ENCODE assay signal across 13 cellular contexts in genomic region chr12:48812389-48812788, GRCh38. TPM values are rescaled to one million over a fixed set of nuclear protein-coding genes. Genes with fewer than 3 reads are reported as not detected.
DNase-seq lines count a peak whose midpoint lies in the region; TF ChIP-seq lines count a peak whose summit lies in the region.
"Had no signal": no experiment of that assay in that cellular context is flagged by ENCODE, and none has a peak within 500 bp of the region (broad histone marks: within the 10 kb centered on the region; RNA-seq: fewer than 3 reads in every experiment).

No MANE protein-coding gene starts in this region.

- no peak overlapping the region for H4K91ac ChIP-seq in trophoblast cell (ENCODE audit: low read depth, low read length)

- TF ChIP-seq CTCF in A673 (conservative IDR thresholded peaks at IDR 0.05; ENCODE audit: low read depth, low read length), result no peak

- H2AK5ac ChIP-seq in trophoblast cell (ENCODE audit: low read length), result no peak overlapping the region

- peaks cover 19% of the 10 kb centered on the region for H3K79me1 ChIP-seq in trophoblast cell (ENCODE audit: low read length)

- H3K23ac ChIP-seq in trophoblast cell (ENCODE audit: low read length), result no peak overlapping the region

- WGBS in trophoblast cell (ENCODE audit: extremely low coverage, insufficient coverage, insufficient read length), result no CpG with 5 or more reads among the region's 2 CpGs

- POLR2A ChIA-PET in A673 (lab: Charles Lee; ENCODE audit: low non-redundant PET), result no interaction called here

- H3K79me2 ChIP-seq in trophoblast cell (ENCODE audit: control insufficient read depth, insufficient read depth, low read length, poor library complexity), result peaks cover 11% of the 10 kb centered on the region

- peaks cover 25% of the 10 kb centered on the region for H3K4me1 Mint-ChIP-seq in activated CD4-positive, alpha-beta T cell treated with anti-CD3 and anti-CD28 coated beads, Interleukin-2, amount 10 ng/mL, durations not matched to agents 24 days and 14 days
- peaks cover 15% of the 10 kb centered on the region for H3K4me1 Mint-ChIP-seq in activated T-helper 1 cell treated with anti-CD3 and anti-CD28 coated beads, Interleukin-12 subunit alpha, Interleukin-12 subunit beta, Interleukin-2, Interleukin-4 antibody, amounts not matched to agents 30 ng/mL and 10 ng/mL and 1 ng/mL, durations not matched to agents 14 hours and 24 hours and 36 hours (ENCODE audit: low read depth)

- CTCF ChIA-PET in A673 (lab: Charles Lee), result interaction anchor here (0.5 kb wide), 1 partner anchor 40 kb away, joined by 3 read pairs; the partner anchor contains the start of gene DDX23

- H3K27ac ChIP-seq in trophoblast cell (ENCODE audit: low read depth, low read length), result no peak overlapping the region
- H3K27ac ChIP-seq in A673 (ENCODE audit: low read depth, low read length, poor library complexity, severe bottlenecking), result no peak overlapping the region
- H3K27ac ChIP-seq: prostate gland had no signal

- no peak overlapping the region for H3K27ac Mint-ChIP-seq in activated CD4-positive, alpha-beta T cell treated with anti-CD3 and anti-CD28 coated beads, Interleukin-2, amount 10 ng/mL, durations not matched to agents 24 days and 14 days
- H3K27ac Mint-ChIP-seq in activated T-helper 1 cell treated with anti-CD3 and anti-CD28 coated beads, Interleukin-12 subunit alpha, Interleukin-12 subunit beta, Interleukin-2, Interleukin-4 antibody, amounts not matched to agents 30 ng/mL and 10 ng/mL and 1 ng/mL, durations not matched to agents 14 hours and 24 hours and 36 hours, result peak overlapping the region; percentile 8

- H2BK120ac ChIP-seq in trophoblast cell (ENCODE audit: insufficient read depth, low read length, poor library complexity), result no peak overlapping the region

- no peak overlapping the region for H3K4ac ChIP-seq in trophoblast cell (ENCODE audit: low read depth, low read length)

- no peaks in the 10 kb centered on the region for H3K9me3 ChIP-seq in trophoblast cell (ENCODE audit: insufficient read depth, low read depth, low read length)
- H3K9me3 ChIP-seq in A673 (ENCODE audit: low read depth, low read length, poor library complexity, severe bottlenecking), result no peaks in the 10 kb centered on the region
- H3K9me3 ChIP-seq: prostate gland had no signal

- no peak overlapping the region for H3K18ac ChIP-seq in trophoblast cell (ENCODE audit: low read length)

- no peaks in the 10 kb centered on the region for H3K9me3 Mint-ChIP-seq in activated CD4-positive, alpha-beta T cell treated with anti-CD3 and anti-CD28 coated beads, Interleukin-2, amount 10 ng/mL, durations not matched to agents 24 days and 14 days
- H3K9me3 Mint-ChIP-seq in activated T-helper 1 cell treated with anti-CD3 and anti-CD28 coated beads, Interleukin-12 subunit alpha, Interleukin-12 subunit beta, Interleukin-2, Interleukin-4 antibody, amounts not matched to agents 30 ng/mL and 10 ng/mL and 1 ng/mL, durations not matched to agents 14 hours and 24 hours and 36 hours, result no peaks in the 10 kb centered on the region

- H3K27me3 ChIP-seq in trophoblast cell (ENCODE audit: insufficient read depth, low read length) (no peaks in the 10 kb centered on the region), A673 (replicated peaks; ENCODE audit: insufficient read depth, low read depth, low read length, poor library complexity) (no peaks in the 10 kb centered on the region)

- no peak overlapping the region for H3K14ac ChIP-seq in trophoblast cell (ENCODE audit: low read length)

- H3K4me3 Mint-ChIP-seq in activated CD4-positive, alpha-beta T cell treated with anti-CD3 and anti-CD28 coated beads, Interleukin-2, amount 10 ng/mL, durations not matched to agents 24 days and 14 days, result peak overlapping the region; percentile 6
- H3K4me3 Mint-ChIP-seq in activated T-helper 1 cell treated with anti-CD3 and anti-CD28 coated beads, Interleukin-12 subunit alpha, Interleukin-12 subunit beta, Interleukin-2, Interleukin-4 antibody, amounts not matched to agents 30 ng/mL and 10 ng/mL and 1 ng/mL, durations not matched to agents 14 hours and 24 hours and 36 hours, result peak overlapping the region; percentile 52

- H2AFZ ChIP-seq in trophoblast cell (ENCODE audit: insufficient read depth, low read length, poor library complexity), result no peak overlapping the region

- H3K36me3 Mint-ChIP-seq in activated CD4-positive, alpha-beta T cell treated with anti-CD3 and anti-CD28 coated beads, Interleukin-2, amount 10 ng/mL, durations not matched to agents 24 days and 14 days (ENCODE audit: low read depth), result peaks cover 4% of the 10 kb centered on the region
- no peaks in the 10 kb centered on the region for H3K36me3 Mint-ChIP-seq in activated T-helper 1 cell treated with anti-CD3 and anti-CD28 coated beads, Interleukin-12 subunit alpha, Interleukin-12 subunit beta, Interleukin-2, Interleukin-4 antibody, amounts not matched to agents 30 ng/mL and 10 ng/mL and 1 ng/mL, durations not matched to agents 14 hours and 24 hours and 36 hours (ENCODE audit: low read depth)

- no peak overlapping the region for H4K12ac ChIP-seq in trophoblast cell (ENCODE audit: low read depth, low read length)

- H3K36me3 ChIP-seq in trophoblast cell (ENCODE audit: control insufficient read depth in 1 of 2, insufficient read depth in 2 of 2, low read length in 2 of 2) (no peaks in the 10 kb centered on the region), A673 (ENCODE audit: insufficient read depth, low read length, poor library complexity, severe bottlenecking) (no peaks in the 10 kb centered on the region)
- H3K36me3 ChIP-seq: prostate gland had no signal

- no peak for DNase-seq in activated CD4-positive, alpha-beta T cell treated with anti-CD3 and anti-CD28 coated beads, Interleukin-2, amount 10 ng/mL, durations not matched to agents 24 days and 14 days
- no peak for DNase-seq in activated CD4-positive, alpha-beta T cell treated with anti-CD3 and anti-CD28 coated beads, Interleukin-2, amount 50 U/mL, for 48 hours
- DNase-seq in activated T-helper 1 cell treated with anti-CD3 and anti-CD28 coated beads, Interleukin-12 subunit alpha, Interleukin-12 subunit beta, Interleukin-2, Interleukin-4 antibody, amounts not matched to agents 30 ng/mL and 10 ng/mL and 1 ng/mL, durations not matched to agents 14 hours and 24 hours and 36 hours (ENCODE audit: low spot score), result no peak
- DNase-seq in islet precursor cell, result peak; percentile 56
- DNase-seq in trophoblast cell, result no peak
- DNase-seq in retina, result no peak
- DNase-seq in A673 (ENCODE audit: low spot score), result no peak
- DNase-seq in stimulated activated CD4-positive, alpha-beta T cell treated with anti-CD3 and anti-CD28 coated beads, Interleukin-2, amount 100 ng/mL, for 48 hours, result no peak
- DNase-seq: activated CD4-positive, CD25-positive, alpha-beta regulatory T cell; activated CD8-positive, alpha-beta memory T cell treated with anti-CD3 and anti-CD28 coated beads, Interleukin-2, amount 50 U/mL, for 4 hours; NCI-H146; NCI-H510A had no signal

- no peak overlapping the region for H3K4me2 ChIP-seq in trophoblast cell (ENCODE audit: low read length)

- no peak overlapping the region for H3K4me3 ChIP-seq in trophoblast cell (ENCODE audit: low read depth, low read length)
- no peak overlapping the region for H3K4me3 ChIP-seq in A673 (ENCODE audit: low read depth, low read length, poor library complexity, severe bottlenecking)
- H3K4me3 ChIP-seq: prostate gland had no signal

- peak overlapping the region; percentile 14 for H2BK12ac ChIP-seq in trophoblast cell (ENCODE audit: low read length)

- H3K9ac ChIP-seq in trophoblast cell (ENCODE audit: low read length), result no peak overlapping the region

- peaks cover 6 to 11% of the 10 kb centered on the region in 2 experiments for H3K4me1 ChIP-seq in trophoblast cell (ENCODE audit: control insufficient read depth in 1 of 2, insufficient read depth in 2 of 2, low read length in 2 of 2)
- peaks cover 16% of the 10 kb centered on the region for H3K4me1 ChIP-seq in A673 (ENCODE audit: insufficient read depth, low read length, poor library complexity, severe bottlenecking)

- no peak overlapping the region for H2BK5ac ChIP-seq in trophoblast cell (ENCODE audit: low read depth, low read length, poor library complexity)

- no peak overlapping the region for H4K8ac ChIP-seq in trophoblast cell (ENCODE audit: low read depth, low read length)

- peaks cover 15% of the 10 kb centered on the region for H3K27me3 Mint-ChIP-seq in activated CD4-positive, alpha-beta T cell treated with anti-CD3 and anti-CD28 coated beads, Interleukin-2, amount 10 ng/mL, durations not matched to agents 24 days and 14 days
- H3K27me3 Mint-ChIP-seq in activated T-helper 1 cell treated with anti-CD3 and anti-CD28 coated beads, Interleukin-12 subunit alpha, Interleukin-12 subunit beta, Interleukin-2, Interleukin-4 antibody, amounts not matched to agents 30 ng/mL and 10 ng/mL and 1 ng/mL, durations not matched to agents 14 hours and 24 hours and 36 hours (ENCODE audit: insufficient read depth), result peaks cover 6% of the 10 kb centered on the region

- BruUV-seq in A673 (replicated peaks; lab: Mats Ljungman, UMichigan), result no TSS peak

- intact Hi-C loops in activated CD4-positive, alpha-beta T cell treated with anti-CD3 and anti-CD28 coated beads, Interleukin-2, amount 10 ng/mL, durations not matched to agents 24 days and 14 days (cut with micrococcal nuclease), result loop anchor here (10.0 kb wide), 1 partner anchor 628 kb away; the partner anchor contains the start of gene CCDC184
- intact Hi-C loops in activated T-helper 1 cell treated with anti-CD3 and anti-CD28 coated beads, Interleukin-12 subunit alpha, Interleukin-12 subunit beta, Interleukin-2, Interleukin-4 antibody, amounts not matched to agents 30 ng/mL and 10 ng/mL and 1 ng/mL, durations not matched to agents 14 hours and 24 hours and 36 hours (cut with micrococcal nuclease), result loop anchor here (10.0 kb wide), 1 partner anchor 708 kb away; the partner anchor contains the start of gene SENP1
- intact Hi-C loops in A673 (cut with micrococcal nuclease; ENCODE audit: unreplicated experiment), result no loop called here

RNA-seq across cellular contexts. Expression of gene CACNB3, which starts 5.9 kb away (rescaled TPM):
- total RNA-seq in activated CD4-positive, alpha-beta T cell treated with anti-CD3 and anti-CD28 coated beads, Interleukin-2, amount 10 ng/mL, durations not matched to agents 24 days and 14 days, result 9.9 and 11.2 TPM in 2 replicates
- 11.4 and 13.1 TPM in 2 replicates for total RNA-seq in activated T-helper 1 cell treated with anti-CD3 and anti-CD28 coated beads, Interleukin-12 subunit alpha, Interleukin-12 subunit beta, Interleukin-2, Interleukin-4 antibody, amounts not matched to agents 30 ng/mL and 10 ng/mL and 1 ng/mL, durations not matched to agents 14 hours and 24 hours and 36 hours
- 36.8 and 42.6 TPM in 2 replicates for polyA plus RNA-seq in trophoblast cell (2013)
- 23.8 and 32.4 TPM in 2 replicates for total RNA-seq in A673 (2021)

RNA-seq across cellular contexts. Expression of gene ADCY6, which starts 23.5 kb away (rescaled TPM):
- total RNA-seq in activated CD4-positive, alpha-beta T cell treated with anti-CD3 and anti-CD28 coated beads, Interleukin-2, amount 10 ng/mL, durations not matched to agents 24 days and 14 days, result 0.14 and 0.73 TPM in 2 replicates
- 0.32 and 0.78 TPM in 2 replicates for total RNA-seq in activated T-helper 1 cell treated with anti-CD3 and anti-CD28 coated beads, Interleukin-12 subunit alpha, Interleukin-12 subunit beta, Interleukin-2, Interleukin-4 antibody, amounts not matched to agents 30 ng/mL and 10 ng/mL and 1 ng/mL, durations not matched to agents 14 hours and 24 hours and 36 hours
- polyA plus RNA-seq in trophoblast cell (2013), result 20.9 and 22.1 TPM in 2 replicates
- 6.8 and 12.8 TPM in 2 replicates for total RNA-seq in A673 (2021)

RNA-seq across cellular contexts. Expression of gene DDX23, which starts 39.6 kb away (rescaled TPM):
- 122 and 126 TPM in 2 replicates for total RNA-seq in activated CD4-positive, alpha-beta T cell treated with anti-CD3 and anti-CD28 coated beads, Interleukin-2, amount 10 ng/mL, durations not matched to agents 24 days and 14 days
- total RNA-seq in activated T-helper 1 cell treated with anti-CD3 and anti-CD28 coated beads, Interleukin-12 subunit alpha, Interleukin-12 subunit beta, Interleukin-2, Interleukin-4 antibody, amounts not matched to agents 30 ng/mL and 10 ng/mL and 1 ng/mL, durations not matched to agents 14 hours and 24 hours and 36 hours, result 120 and 127 TPM in 2 replicates
- 67.7 and 72.6 TPM in 2 replicates for polyA plus RNA-seq in trophoblast cell (2013)
- 111 and 135 TPM in 2 replicates for total RNA-seq in A673 (2021)

RNA-seq across cellular contexts. Expression of gene RND1, which starts 53.3 kb away (rescaled TPM):
- 4.4 and 5.7 TPM in 2 replicates for total RNA-seq in activated CD4-positive, alpha-beta T cell treated with anti-CD3 and anti-CD28 coated beads, Interleukin-2, amount 10 ng/mL, durations not matched to agents 24 days and 14 days
- 7.9 and 9.3 TPM in 2 replicates for total RNA-seq in activated T-helper 1 cell treated with anti-CD3 and anti-CD28 coated beads, Interleukin-12 subunit alpha, Interleukin-12 subunit beta, Interleukin-2, Interleukin-4 antibody, amounts not matched to agents 30 ng/mL and 10 ng/mL and 1 ng/mL, durations not matched to agents 14 hours and 24 hours and 36 hours
- polyA plus RNA-seq in trophoblast cell (2013), result 1.3 and 1.7 TPM in 2 replicates
- 2.0 and 2.7 TPM in 2 replicates for total RNA-seq in A673 (2021)
